Comparison of ENCODE assay signal across 32 cellular contexts in genomic region chr15:40963201-40963600, GRCh38. TPM values are rescaled to one million over a fixed set of nuclear protein-coding genes. Genes with fewer than 3 reads are reported as not detected.
"Had no signal": no experiment of that assay in that cellular context is flagged by ENCODE, and none has a peak within 500 bp of the region (broad histone marks: within the 10 kb centered on the region; RNA-seq: fewer than 3 reads in every experiment).

No MANE protein-coding gene starts in this region.

- H3K4me3 Mint-ChIP-seq: activated CD4-positive, alpha-beta memory T cell treated with anti-CD3 and anti-CD28 coated beads, Interleukin-2, amount 10 ng/mL, durations not matched to agents 7 days and 5 days; activated CD4-positive, alpha-beta T cell treated with anti-CD3 and anti-CD28 coated beads, Interleukin-2, amount 10 ng/mL, durations not matched to agents 7 days and 5 days; activated naive CD4-positive, alpha-beta T cell treated with anti-CD3 and anti-CD28 coated beads, Interleukin-2, amount 10 ng/mL, durations not matched to agents 7 days and 5 days; activated naive CD8-positive, alpha-beta T cell treated with anti-CD3 and anti-CD28 coated beads, Interleukin-2, amount 10 ng/mL, durations not matched to agents 7 days and 5 days; activated T-cell treated with anti-CD3 and anti-CD28 coated beads, Interleukin-2, amount 50 U/mL, for 24 hours; activated T-cell treated with anti-CD3 and anti-CD28 coated beads, Interleukin-2, amount 50 U/mL, for 72 hours; brain; central memory CD8-positive, alpha-beta T cell; dendritic cell treated with granulocyte-macrophage colony-stimulating factor and Interleukin-4, amounts not matched to agents 40 ng/mL and 50 ng/mL, for 4 days; endodermal cell; WTC11 had no signal

- H3K27ac Mint-ChIP-seq: activated CD4-positive, alpha-beta memory T cell treated with anti-CD3 and anti-CD28 coated beads, Interleukin-2, amount 10 ng/mL, durations not matched to agents 7 days and 5 days; activated CD4-positive, alpha-beta T cell treated with anti-CD3 and anti-CD28 coated beads, Interleukin-2, amount 10 ng/mL, durations not matched to agents 7 days and 5 days; activated naive CD4-positive, alpha-beta T cell treated with anti-CD3 and anti-CD28 coated beads, Interleukin-2, amount 10 ng/mL, durations not matched to agents 7 days and 5 days; activated naive CD4-positive, alpha-beta T cell treated with anti-CD3 and anti-CD28 coated beads, Interleukin-2, amount 50 U/mL, for 72 hours; activated naive CD8-positive, alpha-beta T cell treated with anti-CD3 and anti-CD28 coated beads, Interleukin-2, amount 10 ng/mL, durations not matched to agents 7 days and 5 days; activated T-cell treated with anti-CD3 and anti-CD28 coated beads, Interleukin-2, amount 50 U/mL, for 24 hours; activated T-cell treated with anti-CD3 and anti-CD28 coated beads, Interleukin-2, amount 50 U/mL, for 72 hours; brain; dendritic cell treated with granulocyte-macrophage colony-stimulating factor and Interleukin-4, amounts not matched to agents 40 ng/mL and 50 ng/mL, for 4 days; endodermal cell; WTC11 had no signal

- H3K4me1 ChIP-seq: breast epithelium, foreskin keratinocyte had no signal

- H3K36me3 Mint-ChIP-seq: activated naive CD4-positive, alpha-beta T cell treated with anti-CD3 and anti-CD28 coated beads, Interleukin-2, amount 10 ng/mL, durations not matched to agents 7 days and 5 days; activated naive CD4-positive, alpha-beta T cell treated with anti-CD3 and anti-CD28 coated beads, Interleukin-2, amount 50 U/mL, for 72 hours; activated naive CD8-positive, alpha-beta T cell treated with anti-CD3 and anti-CD28 coated beads, Interleukin-2, amount 10 ng/mL, durations not matched to agents 7 days and 5 days; brain; WTC11 had no signal

- H3K36me3 ChIP-seq: ascending aorta, breast epithelium, esophagus muscularis mucosa, gastrocnemius medialis, heart left ventricle had no signal

- ATAC-seq: activated naive CD4-positive, alpha-beta T cell treated with anti-CD3 and anti-CD28 coated beads, Interleukin-2, amount 50 U/mL, for 72 hours; activated T-cell treated with anti-CD3 and anti-CD28 coated beads, Interleukin-2, amount 50 U/mL, for 72 hours; foreskin keratinocyte; gastrocnemius medialis; heart left ventricle; WTC11 had no signal

- H3K4me3 ChIP-seq: ascending aorta, breast epithelium, coronary artery, dorsolateral prefrontal cortex, esophagus muscularis mucosa, gastrocnemius medialis, heart left ventricle had no signal

- H3K9me3 Mint-ChIP-seq: activated CD4-positive, alpha-beta memory T cell treated with anti-CD3 and anti-CD28 coated beads, Interleukin-2, amount 10 ng/mL, durations not matched to agents 7 days and 5 days; activated CD4-positive, alpha-beta T cell treated with anti-CD3 and anti-CD28 coated beads, Interleukin-2, amount 10 ng/mL, durations not matched to agents 7 days and 5 days; activated naive CD4-positive, alpha-beta T cell treated with anti-CD3 and anti-CD28 coated beads, Interleukin-2, amount 10 ng/mL, durations not matched to agents 7 days and 5 days; activated naive CD4-positive, alpha-beta T cell treated with anti-CD3 and anti-CD28 coated beads, Interleukin-2, amount 50 U/mL, for 72 hours; activated naive CD8-positive, alpha-beta T cell treated with anti-CD3 and anti-CD28 coated beads, Interleukin-2, amount 10 ng/mL, durations not matched to agents 7 days and 5 days; activated T-cell treated with anti-CD3 and anti-CD28 coated beads, Interleukin-2, amount 50 U/mL, for 24 hours; activated T-cell treated with anti-CD3 and anti-CD28 coated beads, Interleukin-2, amount 50 U/mL, for 72 hours; central memory CD8-positive, alpha-beta T cell; dendritic cell treated with granulocyte-macrophage colony-stimulating factor and Interleukin-4, amounts not matched to agents 40 ng/mL and 50 ng/mL, for 4 days had no signal

- H3K27me3 Mint-ChIP-seq: activated CD4-positive, alpha-beta memory T cell treated with anti-CD3 and anti-CD28 coated beads, Interleukin-2, amount 10 ng/mL, durations not matched to agents 7 days and 5 days; activated T-cell treated with anti-CD3 and anti-CD28 coated beads, Interleukin-2, amount 50 U/mL, for 24 hours had no signal

- DNase-seq: activated CD4-positive, alpha-beta memory T cell treated with anti-CD3 and anti-CD28 coated beads, Interleukin-2, amount 10 ng/mL, durations not matched to agents 7 days and 5 days; activated CD4-positive, alpha-beta T cell treated with anti-CD3 and anti-CD28 coated beads for 1 hour; activated CD4-positive, alpha-beta T cell treated with anti-CD3 and anti-CD28 coated beads for 4 hours; activated CD4-positive, alpha-beta T cell treated with anti-CD3 and anti-CD28 coated beads, Interleukin-2, amount 10 ng/mL, durations not matched to agents 7 days and 5 days; activated CD4-positive, alpha-beta T cell treated with anti-CD3 and anti-CD28 coated beads, Interleukin-2, amount 50 U/mL, for 4 hours; activated CD8-positive, alpha-beta memory T cell treated with anti-CD3 and anti-CD28 coated beads, Interleukin-2, amount 50 U/mL, for 48 hours; activated gamma-delta T cell; activated naive CD4-positive, alpha-beta T cell; activated naive CD4-positive, alpha-beta T cell treated with anti-CD3 and anti-CD28 coated beads, Interleukin-2, amount 10 ng/mL, durations not matched to agents 7 days and 5 days; activated naive CD8-positive, alpha-beta T cell treated with anti-CD3 and anti-CD28 coated beads, Interleukin-2, amount 10 ng/mL, durations not matched to agents 7 days and 5 days; activated T-cell treated with anti-CD3 and anti-CD28 coated beads for 4 hours; activated T-cell treated with anti-CD3 and anti-CD28 coated beads, Interleukin-2, amount 50 U/mL, for 24 hours; activated T-cell treated with anti-CD3 and anti-CD28 coated beads, Interleukin-2, amount 50 U/mL, for 72 hours; dorsolateral prefrontal cortex; effector memory CD4-positive, alpha-beta T cell; endodermal cell; foreskin keratinocyte; gastrocnemius medialis; glutamatergic neuron; T-helper 1 cell; T-helper 2 cell had no signal

- H3K9me3 ChIP-seq: ascending aorta, breast epithelium, esophagus muscularis mucosa, gastrocnemius medialis, heart left ventricle had no signal

- H3K4me1 Mint-ChIP-seq: activated CD4-positive, alpha-beta T cell treated with anti-CD3 and anti-CD28 coated beads, Interleukin-2, amount 10 ng/mL, durations not matched to agents 7 days and 5 days; activated naive CD4-positive, alpha-beta T cell treated with anti-CD3 and anti-CD28 coated beads, Interleukin-2, amount 10 ng/mL, durations not matched to agents 7 days and 5 days had no signal

- H3K27ac ChIP-seq: ascending aorta, breast epithelium, coronary artery, dorsolateral prefrontal cortex, esophagus muscularis mucosa, foreskin keratinocyte, gastrocnemius medialis, heart left ventricle, VCaP had no signal

- H3K27me3 ChIP-seq: ascending aorta, breast epithelium, dorsolateral prefrontal cortex, esophagus muscularis mucosa, foreskin keratinocyte, gastrocnemius medialis, heart left ventricle had no signal

RNA-seq across cellular contexts. Expression of gene DLL4, which starts 34.1 kb away (rescaled TPM):
- total RNA-seq: activated CD4-positive, alpha-beta memory T cell treated with anti-CD3 and anti-CD28 coated beads, Interleukin-2, amount 10 ng/mL, durations not matched to agents 7 days and 5 days; activated CD4-positive, alpha-beta T cell treated with anti-CD3 and anti-CD28 coated beads, Interleukin-2, amount 10 ng/mL, durations not matched to agents 7 days and 5 days; foreskin keratinocyte had no signal
- polyA plus RNA-seq: foreskin keratinocyte had no signal
